ENCODE assay signal across 1 cellular context in genomic region chr11:76640540-76640939, GRCh38.
TF ChIP-seq lines count a peak whose summit lies in the region.

No MANE protein-coding gene starts in this region.

TF ChIP-seq in SK-N-SH treated with all-trans-retinoic acid at 6 μM for 48 hours, 23 proteins besides CTCF, POLR2A, EP300 and RAD21 (continued from another document):
- no peak for TF ChIP-seq CREB5 (CRISPR knock-in tag; IDR thresholded peaks at IDR 0.05; ENCODE audit: low read depth)
- no peak for TF ChIP-seq ZFP3 (CRISPR knock-in tag; IDR thresholded peaks at IDR 0.05)
- no peak for TF ChIP-seq BACH2 (CRISPR knock-in tag; IDR thresholded peaks at IDR 0.05; ENCODE audit: borderline replicate concordance)
- TF ChIP-seq ISL1 (CRISPR knock-in tag; IDR thresholded peaks at IDR 0.05), result no peak
- TF ChIP-seq ZNF70 (CRISPR knock-in tag; IDR thresholded peaks at IDR 0.05), result no peak
- TF ChIP-seq ARNTL (CRISPR knock-in tag; IDR thresholded peaks at IDR 0.05; ENCODE audit: borderline replicate concordance, low read depth), result no peak
TF ChIP-seq in SK-N-SH treated with all-trans-retinoic acid at 6 μM for 48 hours: peak in this region for 0.
